ENCODE assay signal across 22 cellular contexts in genomic region chr11:118717221-118717620, GRCh38. TPM values are rescaled to one million over a fixed set of nuclear protein-coding genes. Genes with fewer than 3 reads are reported as not detected.
"Had no signal": no experiment of that assay in that cellular context is flagged by ENCODE, and none has a peak within 500 bp of the region (broad histone marks: within the 10 kb centered on the region; RNA-seq: fewer than 3 reads in every experiment).

No MANE protein-coding gene starts in this region.

RNA-seq across cellular contexts. Expression of gene TREH, which starts 37.8 kb away (rescaled TPM):
- total RNA-seq: activated B cell treated with CpG ODN at 0.5 μM for 24 hours; activated CD4-positive, alpha-beta memory T cell treated with anti-CD3 and anti-CD28 coated beads for 36 hours; activated CD4-positive, alpha-beta T cell treated with anti-CD3 and anti-CD28 coated beads, Interleukin-2, amount 10 ng/mL, durations not matched to agents 24 days and 14 days; activated CD8-positive, alpha-beta memory T cell treated with anti-CD3 and anti-CD28 coated beads for 36 hours; activated CD8-positive, alpha-beta T cell treated with anti-CD3 and anti-CD28 coated beads for 36 hours; activated naive CD4-positive, alpha-beta T cell treated with anti-CD3 and anti-CD28 coated beads for 36 hours; activated naive CD4-positive, alpha-beta T cell treated with anti-CD3 and anti-CD28 coated beads, Interleukin-2, amount 50 U/mL, for 72 hours; activated naive CD8-positive, alpha-beta T cell treated with anti-CD3 and anti-CD28 coated beads for 36 hours; activated T-cell treated with anti-CD3 and anti-CD28 coated beads, Interleukin-2, amount 50 U/mL, for 4 hours; activated T-cell treated with anti-CD3 and anti-CD28 coated beads, Interleukin-2, amount 50 U/mL, for 72 hours; activated T-helper 1 cell treated with anti-CD3 and anti-CD28 coated beads, Interleukin-12 subunit alpha, Interleukin-12 subunit beta, Interleukin-2, Interleukin-4 antibody, amounts not matched to agents 30 ng/mL and 10 ng/mL and 1 ng/mL, durations not matched to agents 14 hours and 24 hours and 36 hours; activated T-helper 17 cell treated with anti-CD3 and anti-CD28 coated beads, Interleukin-2, amount 50 U/mL, for 72 hours; adrenal gland; aorta; astrocyte; breast epithelium; cardiac septum; chondrocyte; T-cell; T-helper 1 cell treated with Interleukin-12 subunit alpha and Interleukin-12 subunit beta and Interleukin-4 antibody, amounts not matched to agents 30 ng/mL and 1 ng/mL, for 36 hours; T-helper 17 cell; T-helper 2 cell treated with Interferon-gamma antibody and Interleukin-4, amounts not matched to agents 100 ng/mL and 5 ng/mL, for 36 hours had no signal
